Comparison of ENCODE assay signal across 1 cellular context in the genomic region with DNA sequence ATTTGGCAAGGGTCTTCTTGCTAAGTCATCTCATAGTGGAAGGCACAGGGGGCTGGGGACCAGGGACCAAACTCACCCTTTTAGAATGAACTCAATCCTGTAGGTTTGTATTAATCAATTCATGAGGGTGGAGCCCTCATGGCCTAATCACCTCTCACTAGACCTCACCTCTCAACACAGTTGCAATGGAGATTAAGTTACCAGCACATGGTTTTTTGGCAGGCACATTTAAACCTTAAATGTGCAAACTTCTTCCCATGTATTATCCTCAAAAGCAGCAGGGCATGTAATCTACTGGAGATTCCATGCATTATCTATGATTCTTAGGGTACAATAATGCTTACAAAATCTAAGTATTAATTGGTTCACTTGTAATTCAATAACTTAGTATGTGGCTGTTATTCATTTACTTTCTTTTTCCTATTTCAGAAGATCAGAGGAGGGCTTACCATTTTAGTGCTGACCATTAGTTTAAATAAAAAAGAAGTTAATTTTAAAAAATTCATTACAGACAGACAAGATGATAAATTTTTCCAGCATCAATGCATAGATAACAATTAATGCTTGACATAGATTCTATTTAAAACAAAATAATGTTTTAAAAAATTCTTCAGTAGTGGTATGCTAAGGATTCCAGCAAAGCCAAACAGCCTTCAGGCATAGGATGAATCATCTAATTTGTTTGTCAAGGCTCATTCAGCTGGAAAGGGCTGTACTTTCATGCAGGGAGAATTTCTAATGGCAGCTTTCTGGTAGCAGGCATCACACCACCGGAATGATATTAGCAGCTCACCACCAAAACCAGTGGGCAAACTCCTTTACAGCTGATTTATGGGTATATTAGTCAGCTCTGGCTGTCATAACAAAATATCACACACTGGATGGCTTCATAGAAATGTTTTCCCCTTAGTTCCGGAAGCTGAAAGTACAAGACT.
TF ChIP-seq lines count a peak whose summit lies in the region.

No MANE protein-coding gene starts in this region.

TF ChIP-seq in GM23338, 12 proteins besides CTCF, POLR2A, EP300 and RAD21 (continued from another document):
- TF ChIP-seq, protein P1, sequence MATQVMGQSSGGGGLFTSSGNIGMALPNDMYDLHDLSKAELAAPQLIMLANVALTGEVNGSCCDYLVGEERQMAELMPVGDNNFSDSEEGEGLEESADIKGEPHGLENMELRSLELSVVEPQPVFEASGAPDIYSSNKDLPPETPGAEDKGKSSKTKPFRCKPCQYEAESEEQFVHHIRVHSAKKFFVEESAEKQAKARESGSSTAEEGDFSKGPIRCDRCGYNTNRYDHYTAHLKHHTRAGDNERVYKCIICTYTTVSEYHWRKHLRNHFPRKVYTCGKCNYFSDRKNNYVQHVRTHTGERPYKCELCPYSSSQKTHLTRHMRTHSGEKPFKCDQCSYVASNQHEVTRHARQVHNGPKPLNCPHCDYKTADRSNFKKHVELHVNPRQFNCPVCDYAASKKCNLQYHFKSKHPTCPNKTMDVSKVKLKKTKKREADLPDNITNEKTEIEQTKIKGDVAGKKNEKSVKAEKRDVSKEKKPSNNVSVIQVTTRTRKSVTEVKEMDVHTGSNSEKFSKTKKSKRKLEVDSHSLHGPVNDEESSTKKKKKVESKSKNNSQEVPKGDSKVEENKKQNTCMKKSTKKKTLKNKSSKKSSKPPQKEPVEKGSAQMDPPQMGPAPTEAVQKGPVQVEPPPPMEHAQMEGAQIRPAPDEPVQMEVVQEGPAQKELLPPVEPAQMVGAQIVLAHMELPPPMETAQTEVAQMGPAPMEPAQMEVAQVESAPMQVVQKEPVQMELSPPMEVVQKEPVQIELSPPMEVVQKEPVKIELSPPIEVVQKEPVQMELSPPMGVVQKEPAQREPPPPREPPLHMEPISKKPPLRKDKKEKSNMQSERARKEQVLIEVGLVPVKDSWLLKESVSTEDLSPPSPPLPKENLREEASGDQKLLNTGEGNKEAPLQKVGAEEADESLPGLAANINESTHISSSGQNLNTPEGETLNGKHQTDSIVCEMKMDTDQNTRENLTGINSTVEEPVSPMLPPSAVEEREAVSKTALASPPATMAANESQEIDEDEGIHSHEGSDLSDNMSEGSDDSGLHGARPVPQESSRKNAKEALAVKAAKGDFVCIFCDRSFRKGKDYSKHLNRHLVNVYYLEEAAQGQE (IDR thresholded peaks at IDR 0.05; ENCODE audit: unreplicated experiment), result no peak
- TF ChIP-seq EZH2phosphoT487 (IDR thresholded peaks at IDR 0.05; ENCODE audit: unreplicated experiment) (no peak), NANOG (IDR thresholded peaks at IDR 0.05; ENCODE audit: borderline replicate concordance) (no peak), JUNB (IDR thresholded peaks at IDR 0.05; ENCODE audit: unreplicated experiment) (no peak), STAT1 (IDR thresholded peaks at IDR 0.05; ENCODE audit: unreplicated experiment) (no peak), ZNF331 (CRISPR knock-in tag; IDR thresholded peaks at IDR 0.05; ENCODE audit: low read depth) (no peak)
- TF ChIP-seq, protein P2, sequence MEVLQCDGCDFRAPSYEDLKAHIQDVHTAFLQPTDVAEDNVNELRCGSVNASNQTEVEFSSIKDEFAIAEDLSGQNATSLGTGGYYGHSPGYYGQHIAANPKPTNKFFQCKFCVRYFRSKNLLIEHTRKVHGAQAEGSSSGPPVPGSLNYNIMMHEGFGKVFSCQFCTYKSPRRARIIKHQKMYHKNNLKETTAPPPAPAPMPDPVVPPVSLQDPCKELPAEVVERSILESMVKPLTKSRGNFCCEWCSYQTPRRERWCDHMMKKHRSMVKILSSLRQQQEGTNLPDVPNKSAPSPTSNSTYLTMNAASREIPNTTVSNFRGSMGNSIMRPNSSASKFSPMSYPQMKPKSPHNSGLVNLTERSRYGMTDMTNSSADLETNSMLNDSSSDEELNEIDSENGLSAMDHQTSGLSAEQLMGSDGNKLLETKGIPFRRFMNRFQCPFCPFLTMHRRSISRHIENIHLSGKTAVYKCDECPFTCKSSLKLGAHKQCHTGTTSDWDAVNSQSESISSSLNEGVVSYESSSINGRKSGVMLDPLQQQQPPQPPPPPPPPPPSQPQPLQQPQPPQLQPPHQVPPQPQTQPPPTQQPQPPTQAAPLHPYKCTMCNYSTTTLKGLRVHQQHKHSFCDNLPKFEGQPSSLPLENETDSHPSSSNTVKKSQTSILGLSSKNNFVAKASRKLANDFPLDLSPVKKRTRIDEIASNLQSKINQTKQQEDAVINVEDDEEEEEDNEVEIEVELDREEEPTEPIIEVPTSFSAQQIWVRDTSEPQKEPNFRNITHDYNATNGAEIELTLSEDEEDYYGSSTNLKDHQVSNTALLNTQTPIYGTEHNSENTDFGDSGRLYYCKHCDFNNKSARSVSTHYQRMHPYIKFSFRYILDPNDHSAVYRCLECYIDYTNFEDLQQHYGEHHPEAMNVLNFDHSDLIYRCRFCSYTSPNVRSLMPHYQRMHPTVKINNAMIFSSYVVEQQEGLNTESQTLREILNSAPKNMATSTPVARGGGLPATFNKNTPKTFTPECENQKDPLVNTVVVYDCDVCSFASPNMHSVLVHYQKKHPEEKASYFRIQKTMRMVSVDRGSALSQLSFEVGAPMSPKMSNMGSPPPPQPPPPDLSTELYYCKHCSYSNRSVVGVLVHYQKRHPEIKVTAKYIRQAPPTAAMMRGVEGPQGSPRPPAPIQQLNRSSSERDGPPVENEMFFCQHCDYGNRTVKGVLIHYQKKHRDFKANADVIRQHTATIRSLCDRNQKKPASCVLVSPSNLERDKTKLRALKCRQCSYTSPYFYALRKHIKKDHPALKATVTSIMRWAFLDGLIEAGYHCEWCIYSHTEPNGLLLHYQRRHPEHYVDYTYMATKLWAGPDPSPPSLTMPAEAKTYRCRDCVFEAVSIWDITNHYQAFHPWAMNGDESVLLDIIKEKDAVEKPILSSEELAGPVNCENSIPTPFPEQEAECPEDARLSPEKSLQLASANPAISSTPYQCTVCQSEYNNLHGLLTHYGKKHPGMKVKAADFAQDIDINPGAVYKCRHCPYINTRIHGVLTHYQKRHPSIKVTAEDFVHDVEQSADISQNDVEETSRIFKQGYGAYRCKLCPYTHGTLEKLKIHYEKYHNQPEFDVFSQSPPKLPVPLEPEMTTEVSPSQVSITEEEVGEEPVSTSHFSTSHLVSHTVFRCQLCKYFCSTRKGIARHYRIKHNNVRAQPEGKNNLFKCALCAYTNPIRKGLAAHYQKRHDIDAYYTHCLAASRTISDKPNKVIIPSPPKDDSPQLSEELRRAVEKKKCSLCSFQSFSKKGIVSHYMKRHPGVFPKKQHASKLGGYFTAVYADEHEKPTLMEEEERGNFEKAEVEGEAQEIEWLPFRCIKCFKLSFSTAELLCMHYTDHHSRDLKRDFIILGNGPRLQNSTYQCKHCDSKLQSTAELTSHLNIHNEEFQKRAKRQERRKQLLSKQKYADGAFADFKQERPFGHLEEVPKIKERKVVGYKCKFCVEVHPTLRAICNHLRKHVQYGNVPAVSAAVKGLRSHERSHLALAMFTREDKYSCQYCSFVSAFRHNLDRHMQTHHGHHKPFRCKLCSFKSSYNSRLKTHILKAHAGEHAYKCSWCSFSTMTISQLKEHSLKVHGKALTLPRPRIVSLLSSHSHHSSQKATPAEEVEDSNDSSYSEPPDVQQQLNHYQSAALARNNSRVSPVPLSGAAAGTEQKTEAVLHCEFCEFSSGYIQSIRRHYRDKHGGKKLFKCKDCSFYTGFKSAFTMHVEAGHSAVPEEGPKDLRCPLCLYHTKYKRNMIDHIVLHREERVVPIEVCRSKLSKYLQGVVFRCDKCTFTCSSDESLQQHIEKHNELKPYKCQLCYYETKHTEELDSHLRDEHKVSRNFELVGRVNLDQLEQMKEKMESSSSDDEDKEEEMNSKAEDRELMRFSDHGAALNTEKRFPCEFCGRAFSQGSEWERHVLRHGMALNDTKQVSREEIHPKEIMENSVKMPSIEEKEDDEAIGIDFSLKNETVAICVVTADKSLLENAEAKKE (CRISPR knock-in tag; IDR thresholded peaks at IDR 0.05), result no peak
- TF ChIP-seq, protein P3, sequence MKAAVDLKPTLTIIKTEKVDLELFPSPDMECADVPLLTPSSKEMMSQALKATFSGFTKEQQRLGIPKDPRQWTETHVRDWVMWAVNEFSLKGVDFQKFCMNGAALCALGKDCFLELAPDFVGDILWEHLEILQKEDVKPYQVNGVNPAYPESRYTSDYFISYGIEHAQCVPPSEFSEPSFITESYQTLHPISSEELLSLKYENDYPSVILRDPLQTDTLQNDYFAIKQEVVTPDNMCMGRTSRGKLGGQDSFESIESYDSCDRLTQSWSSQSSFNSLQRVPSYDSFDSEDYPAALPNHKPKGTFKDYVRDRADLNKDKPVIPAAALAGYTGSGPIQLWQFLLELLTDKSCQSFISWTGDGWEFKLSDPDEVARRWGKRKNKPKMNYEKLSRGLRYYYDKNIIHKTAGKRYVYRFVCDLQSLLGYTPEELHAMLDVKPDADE (IDR thresholded peaks at IDR 0.05), result no peak
